Comparison of ENCODE assay signal across 8 cellular contexts in genomic region chr9:120925535-120926396, GRCh38. TPM values are rescaled to one million over a fixed set of nuclear protein-coding genes. Genes with fewer than 3 reads are reported as not detected.
DNase-seq lines count a peak whose midpoint lies in the region; ATAC-seq and TF ChIP-seq lines count a peak whose summit lies in the region.

No MANE protein-coding gene starts in this region.

- H3K4me1 Mint-ChIP-seq in CD8-positive, alpha-beta T cell (ENCODE audit: low read depth): peaks cover 88% of the 10 kb centered on the region
- H3K4me1 Mint-ChIP-seq in activated T-helper 2 cell treated with anti-CD3 and anti-CD28 coated beads, Interferon-gamma antibody, Interleukin-2, Interleukin-4, amounts not matched to agents 10 μg/mL and 5 μg/mL and 100 μg/mL, durations not matched to agents 14 hours and 24 hours and 36 hours (ENCODE audit: low read depth): peaks cover 66% of the 10 kb centered on the region

- no peaks in the 10 kb centered on the region for H3K27me3 Mint-ChIP-seq in CD8-positive, alpha-beta T cell (ENCODE audit: low read depth)
- no peaks in the 10 kb centered on the region for H3K27me3 Mint-ChIP-seq in activated T-helper 2 cell treated with anti-CD3 and anti-CD28 coated beads, Interferon-gamma antibody, Interleukin-2, Interleukin-4, amounts not matched to agents 10 μg/mL and 5 μg/mL and 100 μg/mL, durations not matched to agents 14 hours and 24 hours and 36 hours (ENCODE audit: low read depth)

- CTCF ChIA-PET in CD8-positive, alpha-beta T cell (lab: Charles Lee): interaction anchor here (1.0 to 19.6 kb wide), 8 partner anchors 9 to 52 kb away, joined by 3 to 351 read pairs (median 6); partner anchors contain the start of gene PHF19

- DNase-seq in CD8-positive, alpha-beta T cell: peak in 5 of 7 experiments; percentile 48 to 76 (median 73)
- DNase-seq in NCI-H226 (peak; percentile 69), islet precursor cell (peak; percentile 73), DMS 273 (lab: John Stamatoyannopoulos, UW; ENCODE audit: unreplicated experiment) (no peak), superior temporal gyrus (ENCODE audit: extremely low spot score) (no peak)
- DNase-seq in activated T-helper 2 cell treated with anti-CD3 and anti-CD28 coated beads, Interferon-gamma antibody, Interleukin-2, Interleukin-4, amounts not matched to agents 10 μg/mL and 5 μg/mL and 100 μg/mL, durations not matched to agents 14 hours and 24 hours and 36 hours (ENCODE audit: low spot score): peak; percentile 52
- DNase-seq in stimulated activated CD8-positive, alpha-beta memory T cell treated with anti-CD3 and anti-CD28 coated beads, Interleukin-12 subunit alpha, Interleukin-12 subunit beta, amount 100 ng/mL, for 4 hours (ENCODE audit: low read depth): peak; percentile 70

- ATAC-seq in CD8-positive, alpha-beta T cell: peak; percentile 54
- peak; percentile 39 for ATAC-seq in GM21619 (IDR thresholded peaks at IDR 0.05; ENCODE audit: unreplicated experiment)

- no peaks in the 10 kb centered on the region for H3K9me3 ChIP-seq in CD8-positive, alpha-beta T cell (ENCODE audit: low read length)

- POLR2A ChIA-PET in CD8-positive, alpha-beta T cell (lab: Charles Lee): interaction anchor here (0.6 to 34.4 kb wide), 8 partner anchors 9 to 133 kb away, joined by 3 to 1009 read pairs (median 10); partner anchors contain the start of genes FBXW2, PHF19 and PSMD5

- peak overlapping the region; percentile 91 for H3K4me3 Mint-ChIP-seq in CD8-positive, alpha-beta T cell
- peak overlapping the region; percentile 92 for H3K4me3 Mint-ChIP-seq in activated T-helper 2 cell treated with anti-CD3 and anti-CD28 coated beads, Interferon-gamma antibody, Interleukin-2, Interleukin-4, amounts not matched to agents 10 μg/mL and 5 μg/mL and 100 μg/mL, durations not matched to agents 14 hours and 24 hours and 36 hours (ENCODE audit: low read depth)

- H3K9me3 Mint-ChIP-seq in CD8-positive, alpha-beta T cell: no peaks in the 10 kb centered on the region
- H3K9me3 Mint-ChIP-seq in activated T-helper 2 cell treated with anti-CD3 and anti-CD28 coated beads, Interferon-gamma antibody, Interleukin-2, Interleukin-4, amounts not matched to agents 10 μg/mL and 5 μg/mL and 100 μg/mL, durations not matched to agents 14 hours and 24 hours and 36 hours: no peaks in the 10 kb centered on the region

- H3K36me3 ChIP-seq in CD8-positive, alpha-beta T cell (ENCODE audit: insufficient read depth, low read length): peaks cover 7% of the 10 kb centered on the region

- H3K27ac ChIP-seq in CD8-positive, alpha-beta T cell (ENCODE audit: low read depth, low read length): peak overlapping the region; percentile 83

- peak overlapping the region; percentile 74 for H3K4me3 ChIP-seq in CD8-positive, alpha-beta T cell (ENCODE audit: low read depth, low read length)

- TF ChIP-seq CTCF in CD8-positive, alpha-beta T cell (IDR thresholded peaks at IDR 0.05): no peak

- peak overlapping the region; percentile 98 for H3K27ac Mint-ChIP-seq in CD8-positive, alpha-beta T cell
- peak overlapping the region; percentile 98 for H3K27ac Mint-ChIP-seq in activated T-helper 2 cell treated with anti-CD3 and anti-CD28 coated beads, Interferon-gamma antibody, Interleukin-2, Interleukin-4, amounts not matched to agents 10 μg/mL and 5 μg/mL and 100 μg/mL, durations not matched to agents 14 hours and 24 hours and 36 hours

- H3K36me3 Mint-ChIP-seq in CD8-positive, alpha-beta T cell: peaks cover 53% of the 10 kb centered on the region
- H3K36me3 Mint-ChIP-seq in activated T-helper 2 cell treated with anti-CD3 and anti-CD28 coated beads, Interferon-gamma antibody, Interleukin-2, Interleukin-4, amounts not matched to agents 10 μg/mL and 5 μg/mL and 100 μg/mL, durations not matched to agents 14 hours and 24 hours and 36 hours (ENCODE audit: low read depth): peaks cover 54% of the 10 kb centered on the region

- intact Hi-C loops in CD8-positive, alpha-beta T cell (cut with DNase I, micrococcal nuclease): loop anchor here (1.0 to 5.0 kb wide), 2 partner anchors 9 to 33 kb away; no protein-coding TSS in a partner anchor
- intact Hi-C loops in activated T-helper 2 cell treated with anti-CD3 and anti-CD28 coated beads, Interferon-gamma antibody, Interleukin-2, Interleukin-4, amounts not matched to agents 10 μg/mL and 5 μg/mL and 100 μg/mL, durations not matched to agents 14 hours and 24 hours and 36 hours (cut with micrococcal nuclease): loop anchor here (1.0 to 5.0 kb wide), 7 partner anchors 9 to 149 kb away; partner anchors contain the start of genes CNTRL and FBXW2

- no peaks in the 10 kb centered on the region for H3K27me3 ChIP-seq in CD8-positive, alpha-beta T cell (ENCODE audit: insufficient read depth, low read length)

- peaks cover 88% of the 10 kb centered on the region for H3K4me1 ChIP-seq in CD8-positive, alpha-beta T cell (ENCODE audit: insufficient read depth, low read length)

RNA-seq across cellular contexts. Expression of gene TRAF1, which starts 0.8 kb away (rescaled TPM):
- total RNA-seq in CD8-positive, alpha-beta T cell: 10 to 100 TPM; 61.2 to 61.7 TPM
- total RNA-seq in activated T-helper 2 cell treated with anti-CD3 and anti-CD28 coated beads, Interferon-gamma antibody, Interleukin-2, Interleukin-4, amounts not matched to agents 10 μg/mL and 5 μg/mL and 100 μg/mL, durations not matched to agents 14 hours and 24 hours and 36 hours: 164 TPM in 2 replicates

RNA-seq across cellular contexts. Expression of gene PHF19, which starts 48.8 kb away (rescaled TPM):
- total RNA-seq in CD8-positive, alpha-beta T cell: 10 to 100 TPM; 47.3 to 48.5 TPM
- 167 and 170 TPM in 2 replicates for total RNA-seq in activated T-helper 2 cell treated with anti-CD3 and anti-CD28 coated beads, Interferon-gamma antibody, Interleukin-2, Interleukin-4, amounts not matched to agents 10 μg/mL and 5 μg/mL and 100 μg/mL, durations not matched to agents 14 hours and 24 hours and 36 hours

Comparison
In these comparisons a context has a peak if more than half of its experiments do, and no peak if none do; other contexts are left out.
1. DNase-seq: peak in CD8-positive, alpha-beta T cell (5 of 7), NCI-H226 (single experiment), activated T-helper 2 cell treated with anti-CD3 and anti-CD28 coated beads, Interferon-gamma antibody, Interleukin-2, Interleukin-4, amounts not matched to agents 10 μg/mL and 5 μg/mL and 100 μg/mL, durations not matched to agents 14 hours and 24 hours and 36 hours (single experiment), islet precursor cell (single experiment) and stimulated activated CD8-positive, alpha-beta memory T cell treated with anti-CD3 and anti-CD28 coated beads, Interleukin-12 subunit alpha, Interleukin-12 subunit beta, amount 100 ng/mL, for 4 hours (single experiment); none in DMS 273 (single experiment) and superior temporal gyrus (single experiment).